In genomic region chr3:156443079-156443478, GRCh38 we compare ENCODE assay signal across 23 cellular contexts.
DNase-seq lines count a peak whose midpoint lies in the region; ATAC-seq, FAIRE-seq and TF ChIP-seq lines count a peak whose summit lies in the region.
"Had no signal": no experiment of that assay in that cellular context is flagged by ENCODE, and none has a peak within 500 bp of the region (broad histone marks: within the 10 kb centered on the region; RNA-seq: fewer than 3 reads in every experiment).

No MANE protein-coding gene starts in this region.

- H3K27ac Mint-ChIP-seq in CD14-positive monocyte: no peak overlapping the region
- H3K27ac Mint-ChIP-seq: CD4-positive, alpha-beta T cell had no signal

- no peak overlapping the region for H3K4me3 Mint-ChIP-seq in CD14-positive monocyte
- H3K4me3 Mint-ChIP-seq: CD4-positive, alpha-beta T cell had no signal

- no peak for TF ChIP-seq EP300 in transverse colon (IDR thresholded peaks at IDR 0.05; ENCODE audit: low read depth)

- dilution Hi-C loops in endothelial cell of umbilical vein (cut with MboI; ENCODE audit: extremely low pct_ligation_motif_present, low sequenced_read_pairs): no loop called here

- POLR2A ChIA-PET in endothelial cell of umbilical vein (lab: Charles Lee): no interaction called here

- no TSS peak for BruUV-seq in endothelial cell of umbilical vein (replicated peaks; lab: Mats Ljungman, UMichigan)

- H2AFZ ChIP-seq in endothelial cell of umbilical vein (ENCODE audit: low read depth, low read length): peak overlapping the region; percentile 53

- no peaks in the 10 kb centered on the region for H3K79me2 ChIP-seq in endothelial cell of umbilical vein (ENCODE audit: control insufficient read depth, insufficient read depth, low read length)

- H3K4me1 Mint-ChIP-seq in CD14-positive monocyte: peaks cover 20% of the 10 kb centered on the region

- peaks cover 0 to 12% (median 6%) of the 10 kb centered on the region in 12 donors for H3K4me1 ChIP-seq in heart left ventricle
- peaks cover 8% of the 10 kb centered on the region for H3K4me1 ChIP-seq in endothelial cell of umbilical vein (ENCODE audit: control insufficient read depth, extremely low read depth, insufficient read depth, low read length)
- peaks cover 38% of the 10 kb centered on the region for H3K4me1 ChIP-seq in muscle layer of colon (ENCODE audit: insufficient read depth, low read length)
- peaks cover 0 to 3% (median 1%) of the 10 kb centered on the region in 4 donors for H3K4me1 ChIP-seq in transverse colon
- H3K4me1 ChIP-seq: SJSA1 had no signal

- TF ChIP-seq POLR2A in heart left ventricle (IDR thresholded peaks at IDR 0.05) (no peak), endothelial cell of umbilical vein (IDR thresholded peaks at IDR 0.05; ENCODE audit: low read depth, low read length) (no peak), transverse colon (IDR thresholded peaks at IDR 0.05) (no peak)

- H3K9me3 Mint-ChIP-seq in CD14-positive monocyte: peaks cover 0 to 2% (median 0%) of the 10 kb centered on the region in 7 donors
- H3K9me3 Mint-ChIP-seq: CD4-positive, alpha-beta T cell had no signal

- TF ChIP-seq CTCF in heart left ventricle (IDR thresholded peaks at IDR 0.05): no peak
- TF ChIP-seq CTCF in endothelial cell of umbilical vein (IDR thresholded peaks at IDR 0.05; ENCODE audit: extremely low read depth in 1 of 2, insufficient read depth in 1 of 2, low read depth in 1 of 2, low read length in 2 of 2): no peak
- no peak for TF ChIP-seq CTCF in transverse colon (IDR thresholded peaks at IDR 0.05)
- TF ChIP-seq CTCF in CD14-positive monocyte (IDR thresholded peaks at IDR 0.05): no peak

- peak; percentile 55 for FAIRE-seq in endothelial cell of umbilical vein (lab: Jason Lieb, UNC)
- FAIRE-seq: A204.1, GM12878 had no signal

- ATAC-seq in heart left ventricle (peak in 3 of 4 donors; percentile 6 to 10 (median 8)), left ventricle myocardium superior (no peak)
- ATAC-seq: GM12878 had no signal

- WGBS in heart left ventricle, 4 donors: 67 to 77% (median 75%) methylated on average over 5 of the region's 5 CpGs
- 91 to 93% methylated on average over 5 of the region's 5 CpGs for WGBS in transverse colon (ENCODE audit: low coverage in 1 of 2), 2 donors

- no peak overlapping the region for H3K4me2 ChIP-seq in endothelial cell of umbilical vein (ENCODE audit: insufficient read depth, low read length)
- H3K4me2 ChIP-seq: BLaER1 had no signal

- H3K9me1 ChIP-seq in endothelial cell of umbilical vein (replicated peaks; ENCODE audit: control insufficient read depth, extremely low read depth, insufficient read depth, low read length): no peaks in the 10 kb centered on the region

- H3K9ac ChIP-seq in endothelial cell of umbilical vein (replicated peaks; ENCODE audit: extremely low read depth, insufficient read depth, low read length): no peak overlapping the region
- H3K9ac ChIP-seq in muscle layer of colon (ENCODE audit: low read length): no peak overlapping the region
- H3K9ac ChIP-seq: BLaER1 had no signal

- H3K4me3 ChIP-seq in heart left ventricle: no peak overlapping the region
- H3K4me3 ChIP-seq in endothelial cell of umbilical vein (replicated peaks in 1 of 3; ENCODE audit: insufficient read depth in 1 of 3, low read depth in 1 of 3, low read length in 3 of 3): no peak overlapping the region
- H3K4me3 ChIP-seq in muscle layer of colon (ENCODE audit: low read depth in 1 of 2, low read length in 2 of 2): no peak overlapping the region
- no peak overlapping the region for H3K4me3 ChIP-seq in transverse colon
- H3K4me3 ChIP-seq: BLaER1, GM12878, SJSA1 had no signal

- no peaks in the 10 kb centered on the region for H4K20me1 ChIP-seq in endothelial cell of umbilical vein (replicated peaks; ENCODE audit: control insufficient read depth, extremely low read depth, insufficient read depth, low read length)
- H4K20me1 ChIP-seq: BLaER1 had no signal

- no peaks in the 10 kb centered on the region for H3K36me3 Mint-ChIP-seq in CD14-positive monocyte

- H3K36me3 ChIP-seq in heart left ventricle (no peaks in the 10 kb centered on the region), endothelial cell of umbilical vein (ENCODE audit: control insufficient read depth in 2 of 2, extremely low read depth in 1 of 2, insufficient read depth in 2 of 2, low read length in 2 of 2) (no peaks in the 10 kb centered on the region), muscle layer of colon (ENCODE audit: insufficient read depth, low read length) (no peaks in the 10 kb centered on the region), transverse colon (no peaks in the 10 kb centered on the region)
- H3K36me3 ChIP-seq: BLaER1, SJSA1 had no signal

- peaks cover 0 to 5% (median 2%) of the 10 kb centered on the region in 3 donors for H3K27me3 Mint-ChIP-seq in CD14-positive monocyte (ENCODE audit: low read depth in 3 of 3)

- H3K27me3 ChIP-seq in heart left ventricle (no peaks in the 10 kb centered on the region), endothelial cell of umbilical vein (ENCODE audit: control insufficient read depth in 2 of 2, insufficient read depth in 2 of 2, low read length in 2 of 2) (no peaks in the 10 kb centered on the region), muscle layer of colon (ENCODE audit: control insufficient read depth in 1 of 2, insufficient read depth in 2 of 2, low read length in 2 of 2) (no peaks in the 10 kb centered on the region), transverse colon (no peaks in the 10 kb centered on the region)
- H3K27me3 ChIP-seq: BLaER1, SJSA1 had no signal

- in situ Hi-C loops in transverse colon (cut with MboI; ENCODE audit: low pct_ligation_motif_present in 1 of 4, low pct_unique_long_range_greater_than_20kb in 1 of 4, low sequenced_read_pairs in 3 of 4): no loop called here

- DNase-seq in heart left ventricle: no peak
- no peak for DNase-seq in left ventricle myocardium superior
- DNase-seq in endothelial cell of umbilical vein (ENCODE audit: low read depth, low spot score): peak; percentile 81
- DNase-seq in transverse colon: no peak
- no peak for DNase-seq in CD14-positive monocyte (ENCODE audit: low spot score)
- no peak for DNase-seq in COLO829 (ENCODE audit: low spot score)
- no peak for DNase-seq in 8988T
- DNase-seq: CD4-positive, alpha-beta T cell; COR-L47; DMS79; EL; GDM1; NCI-H1092 treated with DMSO at 0.1 percent for 48 hours; NCI-H1436; NCI-H1930; NCI-H526 treated with DMSO at 0.1 percent for 48 hours; Right ventricle myocardium superior had no signal

- CTCF ChIA-PET in endothelial cell of umbilical vein (lab: Charles Lee): interaction anchor here (0.8 to 2.9 kb wide), 10 partner anchors 9 to 293 kb away, joined by 3 to 12 read pairs (median 4); no protein-coding TSS in a partner anchor

- no peaks in the 10 kb centered on the region for H3K9me3 ChIP-seq in heart left ventricle
- no peaks in the 10 kb centered on the region for H3K9me3 ChIP-seq in endothelial cell of umbilical vein (replicated peaks; ENCODE audit: control insufficient read depth, insufficient read depth, low read length)
- no peaks in the 10 kb centered on the region for H3K9me3 ChIP-seq in muscle layer of colon (ENCODE audit: low read length)
- H3K9me3 ChIP-seq in transverse colon: no peaks in the 10 kb centered on the region
- H3K9me3 ChIP-seq: BLaER1, SJSA1 had no signal

- intact Hi-C loops in heart left ventricle (cut with DNase I) (loop anchor here in 1 of 10 donors (10.0 kb wide), 1 partner anchor 288 kb away; no protein-coding TSS in a partner anchor), left ventricle myocardium superior (cut with micrococcal nuclease) (no loop called here), endothelial cell of umbilical vein (cut with micrococcal nuclease) (no loop called here), transverse colon (cut with DNase I; ENCODE audit: low total_unique reads) (no loop called here), CD14-positive monocyte (cut with micrococcal nuclease) (no loop called here)

- H3K27ac ChIP-seq in heart left ventricle (peak overlapping the region in 1 of 12 donors; percentile 45), endothelial cell of umbilical vein (ENCODE audit: insufficient read depth, low read depth, low read length) (no peak overlapping the region), muscle layer of colon (ENCODE audit: low read depth, low read length) (peak overlapping the region; percentile 87), transverse colon (peak overlapping the region in 3 of 4 donors; percentile 57 to 68 (median 64))
- H3K27ac ChIP-seq: BLaER1, HL-60, SJSA1 had no signal

TF ChIP-seq in endothelial cell of umbilical vein, 7 proteins besides CTCF, POLR2A, EP300 and RAD21:
- TF ChIP-seq MAX (IDR thresholded peaks at IDR 0.05; ENCODE audit: insufficient read depth, insufficient read length): no peak
- TF ChIP-seq POLR2AphosphoS5 (IDR thresholded peaks at IDR 0.05; ENCODE audit: insufficient read depth, low read depth, low read length): peak; percentile 17
- TF ChIP-seq GATA2 (IDR thresholded peaks at IDR 0.05; ENCODE audit: insufficient read depth, insufficient read length, low read depth, low read length): peak; percentile 49
